In the genomic region with DNA sequence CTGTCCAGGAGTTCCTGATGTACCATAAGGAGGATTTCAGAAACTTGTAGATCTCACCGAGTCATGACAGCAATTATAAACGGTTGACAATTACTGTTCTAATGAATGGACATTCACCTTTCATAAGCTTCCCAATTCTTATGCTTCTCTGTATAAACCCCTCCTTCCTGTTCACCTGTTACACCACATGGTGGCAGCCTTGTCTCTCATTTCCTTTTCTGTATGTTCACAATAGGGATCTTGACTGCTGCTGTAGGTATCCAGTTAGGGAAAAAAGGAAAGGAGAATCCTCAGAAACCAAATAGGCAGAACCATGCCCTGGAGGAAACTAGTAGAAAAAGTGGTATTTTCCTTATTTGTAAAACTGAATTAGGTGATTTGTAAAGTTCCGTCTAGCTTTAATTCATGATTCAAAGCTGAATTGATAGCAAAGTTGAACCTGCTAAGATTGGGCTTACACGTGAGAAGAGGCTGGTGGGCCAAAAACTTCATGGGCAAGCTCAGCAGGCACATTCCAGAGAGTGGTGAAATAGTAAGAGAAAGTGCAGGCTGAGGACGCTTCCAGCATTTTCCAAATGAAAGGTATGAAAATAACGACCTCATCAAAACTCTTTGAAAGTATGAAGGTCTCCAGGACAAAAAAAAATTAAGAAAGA, we compare ENCODE assay signal across 8 cellular contexts. TPM values are rescaled to one million over a fixed set of nuclear protein-coding genes. Genes with fewer than 3 reads are reported as not detected.
DNase-seq lines count a peak whose midpoint lies in the region; ATAC-seq and TF ChIP-seq lines count a peak whose summit lies in the region.

No MANE protein-coding gene starts in this region.

- H3K27ac ChIP-seq in C4-2B: no peak overlapping the region
- H3K27ac ChIP-seq in lower lobe of right lung: no peak overlapping the region

- TF ChIP-seq CTCF in C4-2B (conservative IDR thresholded peaks at IDR 0.05) (peak; percentile 82), lower lobe of right lung (IDR thresholded peaks at IDR 0.05) (peak; percentile 85)

- H3K9me3 ChIP-seq in lower lobe of right lung: no peaks in the 10 kb centered on the region

- no peak overlapping the region for H3K4me3 ChIP-seq in lower lobe of right lung

- no peaks in the 10 kb centered on the region for H3K36me3 ChIP-seq in lower lobe of right lung

- ATAC-seq in GM19025 (IDR thresholded peaks at IDR 0.05; ENCODE audit: low read depth, unreplicated experiment) (peak; percentile 81), HG03439 (IDR thresholded peaks at IDR 0.05; ENCODE audit: unreplicated experiment) (peak; percentile 75), lower lobe of right lung (peak; percentile 91 to 94)

- H3K27me3 ChIP-seq in lower lobe of right lung (ENCODE audit: low read depth): peaks cover 5% of the 10 kb centered on the region

- intact Hi-C loops in lower lobe of right lung (cut with DNase I): loop anchor here (10.0 kb wide), 1 partner anchor 171 kb away; no protein-coding TSS in a partner anchor

- H3K4me1 ChIP-seq in lower lobe of right lung: no peaks in the 10 kb centered on the region

- DNase-seq in NCI-H446 treated with DMSO at 0.1 percent for 48 hours (lab: John Stamatoyannopoulos, UW) (peak; percentile 44), dermis microvascular lymphatic vessel endothelial cell (ENCODE audit: low read depth in 2 of 2) (peak; percentile 80 to 85), lower lobe of right lung (no peak)
- DNase-seq in activated CD4-positive, alpha-beta T cell treated with anti-CD3 and anti-CD28 coated beads for 24 hours (ENCODE audit: low read depth in 2 of 2): peak; percentile 28 to 39
- DNase-seq in stimulated activated CD8-positive, alpha-beta memory T cell treated with anti-CD3 and anti-CD28 coated beads, Interleukin-2, amount 100 ng/mL, for 1 hour (ENCODE audit: low read depth in 2 of 2): peak; percentile 8 to 17

RNA-seq across cellular contexts. Expression of a gene that starts 29.0 kb away (rescaled TPM):
- total RNA-seq in dermis microvascular lymphatic vessel endothelial cell (21.4 and 21.6 TPM in 2 replicates), lower lobe of right lung (21.1 TPM)

RNA-seq across cellular contexts. Expression of a gene that starts 35.2 kb away (rescaled TPM):
- under 0.01 TPM in 1 of 2 replicates, not detected in the other for total RNA-seq in dermis microvascular lymphatic vessel endothelial cell
- total RNA-seq in lower lobe of right lung: 46.5 TPM

Comparison
In these comparisons a context has a peak if more than half of its experiments do, and no peak if none do; other contexts are left out.
1. RNA of a gene that starts 35.2 kb away (total RNA-seq): 46.5 TPM in lower lobe of right lung (single experiment); under 0.01 TPM in dermis microvascular lymphatic vessel endothelial cell; every median in the first group is over 10 times any median in the second.
2. Peak in every context shown above with its lines, with median percentiles within 50 percentile points of each other: ATAC-seq.